ENCODE assay signal across 8 cellular contexts in genomic region chr1:41811051-41811795, GRCh38.
DNase-seq lines count a peak whose midpoint lies in the region; ATAC-seq and TF ChIP-seq lines count a peak whose summit lies in the region.

No MANE protein-coding gene starts in this region.

- CTCF ChIA-PET in SK-N-SH (lab: Yijun Ruan, JAX) = interaction anchor here (1.0 to 2.1 kb wide), 19 partner anchors 9 to 514 kb away, joined by 3 to 9 read pairs (median 4); partner anchors contain the start of gene HIVEP3

- no peak overlapping the region for H4K12ac ChIP-seq in trophoblast cell (ENCODE audit: low read depth, low read length)

- H3K23ac ChIP-seq in trophoblast cell (ENCODE audit: low read length) = no peak overlapping the region

- H3K27ac ChIP-seq in trophoblast cell (ENCODE audit: low read depth, low read length) (no peak overlapping the region), SK-N-SH (ENCODE audit: low read depth in 2 of 2, low read length in 1 of 2) (no peak overlapping the region)

- H3K36me3 ChIP-seq in trophoblast cell (ENCODE audit: control insufficient read depth in 1 of 2, insufficient read depth in 2 of 2, low read length in 2 of 2) (no peaks in the 10 kb centered on the region), SK-N-SH (replicated peaks in 1 of 2; ENCODE audit: control insufficient read depth in 1 of 2, insufficient read depth in 2 of 2, low read length in 1 of 2) (no peaks in the 10 kb centered on the region)

- no peak overlapping the region for H2AFZ ChIP-seq in trophoblast cell (ENCODE audit: insufficient read depth, low read length, poor library complexity)
- H2AFZ ChIP-seq in SK-N-SH (ENCODE audit: low read depth) = no peak overlapping the region

- H4K8ac ChIP-seq in trophoblast cell (ENCODE audit: low read depth, low read length) = no peak overlapping the region

- no peak for TF ChIP-seq POLR2A in GM18505 (IDR thresholded peaks at IDR 0.05; ENCODE audit: borderline replicate concordance, extremely low read depth, insufficient read depth, insufficient read length)

- no peaks in the 10 kb centered on the region for H3K79me2 ChIP-seq in trophoblast cell (ENCODE audit: control insufficient read depth, insufficient read depth, low read length, poor library complexity)
- no peaks in the 10 kb centered on the region for H3K79me2 ChIP-seq in SK-N-SH (ENCODE audit: insufficient read depth)

- POLR2A ChIA-PET in SK-N-SH (lab: Yijun Ruan, JAX) = no interaction called here

- H3K9ac ChIP-seq in trophoblast cell (ENCODE audit: low read length) (no peak overlapping the region), SK-N-SH (no peak overlapping the region)

- H3K4me3 ChIP-seq in trophoblast cell (ENCODE audit: low read depth, low read length) = no peak overlapping the region
- no peak overlapping the region for H3K4me3 ChIP-seq in SK-N-SH (ENCODE audit: low read depth in 2 of 2, low read length in 1 of 2)

- TF ChIP-seq CTCF in SK-N-SH (IDR thresholded peaks at IDR 0.05) = no peak

- no peak overlapping the region for H2BK120ac ChIP-seq in trophoblast cell (ENCODE audit: insufficient read depth, low read length, poor library complexity)

- H3K27me3 ChIP-seq in trophoblast cell (ENCODE audit: insufficient read depth, low read length) (no peaks in the 10 kb centered on the region), SK-N-SH (ENCODE audit: insufficient read depth) (no peaks in the 10 kb centered on the region)

- H3K4me2 ChIP-seq in trophoblast cell (ENCODE audit: low read length) (no peak overlapping the region), SK-N-SH (no peak overlapping the region)

- peak overlapping the region; percentile 68 for H2BK12ac ChIP-seq in trophoblast cell (ENCODE audit: low read length)

- no peaks in the 10 kb centered on the region for H3K9me2 ChIP-seq in SK-N-SH

- H4K20me1 ChIP-seq in SK-N-SH (ENCODE audit: insufficient read depth) = no peaks in the 10 kb centered on the region

- no peak overlapping the region for H4K91ac ChIP-seq in trophoblast cell (ENCODE audit: low read depth, low read length)

- peak; percentile 88 for DNase-seq in Daoy (ENCODE audit: low read depth)
- peak; percentile 64 for DNase-seq in NOMO-1 treated with DMSO at 0.1 percent for 48 hours (lab: John Stamatoyannopoulos, UW; ENCODE audit: unreplicated experiment)
- DNase-seq in activated T-cell treated with anti-CD3 and anti-CD28 coated beads, Interleukin-2, amount 50 U/mL, for 48 hours = peak; percentile 62 to 73
- peak in 1 of 2 donors; percentile 14 for DNase-seq in trophoblast cell
- DNase-seq in SK-N-SH = no peak
- no peak for DNase-seq in islet precursor cell

- H3K4ac ChIP-seq in trophoblast cell (ENCODE audit: low read depth, low read length) = no peak overlapping the region

- H3K18ac ChIP-seq in trophoblast cell (ENCODE audit: low read length) = no peak overlapping the region

- TF ChIP-seq RAD21 in SK-N-SH (IDR thresholded peaks at IDR 0.05; ENCODE audit: low read length) = no peak

- H3K9me3 ChIP-seq in trophoblast cell (ENCODE audit: insufficient read depth, low read depth, low read length) (no peaks in the 10 kb centered on the region), SK-N-SH (no peaks in the 10 kb centered on the region)

- no CpG with 5 or more reads among the region's 7 CpGs for WGBS in trophoblast cell (ENCODE audit: extremely low coverage, insufficient coverage, insufficient read length)
- 69% methylated on average over 7 of the region's 7 CpGs for WGBS in SK-N-SH (ENCODE audit: low lambda C conversion rate)

- H2BK5ac ChIP-seq in trophoblast cell (ENCODE audit: low read depth, low read length, poor library complexity) = no peak overlapping the region

- no peak overlapping the region for H3K14ac ChIP-seq in trophoblast cell (ENCODE audit: low read length)

- no peak overlapping the region for H2AK5ac ChIP-seq in trophoblast cell (ENCODE audit: low read length)

- H3K4me1 ChIP-seq in trophoblast cell (ENCODE audit: control insufficient read depth in 1 of 2, insufficient read depth in 2 of 2, low read length in 2 of 2) (peaks cover 0 to 9% of the 10 kb centered on the region in 2 experiments), SK-N-SH (ENCODE audit: control insufficient read depth in 1 of 2, insufficient read depth in 2 of 2, low read depth in 1 of 2, low read length in 1 of 2) (peaks cover 0 to 16% of the 10 kb centered on the region in 2 experiments; a peak in 1 of 4 replicates)

- no peak for ATAC-seq in GM18505 (IDR thresholded peaks at IDR 0.05; ENCODE audit: unreplicated experiment)
- no peak for ATAC-seq in SK-N-SH treated with all-trans-retinoic acid at 6 μM for 48 hours

- no peak for TF ChIP-seq EP300 in SK-N-SH (IDR thresholded peaks at IDR 0.05; ENCODE audit: borderline replicate concordance in 1 of 2, low read depth in 1 of 2, low read length in 1 of 2)

- H3F3A ChIP-seq in SK-N-SH (replicated peaks; ENCODE audit: insufficient read depth) = no peaks in the 10 kb centered on the region

- peaks cover 3% of the 10 kb centered on the region for H3K79me1 ChIP-seq in trophoblast cell (ENCODE audit: low read length)

TF ChIP-seq in SK-N-SH, 30 proteins besides CTCF, POLR2A, EP300 and RAD21 (continues in another document):
- TF ChIP-seq FOSL2 (IDR thresholded peaks at IDR 0.05; ENCODE audit: borderline replicate concordance, low read depth) = no peak
- TF ChIP-seq RFX5 (IDR thresholded peaks at IDR 0.05; ENCODE audit: low read length) = no peak
- TF ChIP-seq TEAD4 (IDR thresholded peaks at IDR 0.05; ENCODE audit: borderline replicate concordance, insufficient read depth) = no peak
- TF ChIP-seq USF2 (IDR thresholded peaks at IDR 0.05; ENCODE audit: borderline replicate concordance, low read depth, low read length) = no peak
- TF ChIP-seq RCOR1 (IDR thresholded peaks at IDR 0.05; ENCODE audit: low read length) = no peak
- no peak for TF ChIP-seq FOXJ3 (CRISPR knock-in tag; IDR thresholded peaks at IDR 0.05)
- TF ChIP-seq PBX3 (IDR thresholded peaks at IDR 0.05) = no peak
- TF ChIP-seq GABPA (IDR thresholded peaks at IDR 0.05; ENCODE audit: low read depth) = no peak
- TF ChIP-seq RXRA (IDR thresholded peaks at IDR 0.05; ENCODE audit: borderline replicate concordance, low read depth) = no peak

TF ChIP-seq in SK-N-SH treated with all-trans-retinoic acid at 6 μM for 48 hours, 23 proteins besides CTCF, POLR2A, EP300 and RAD21:
- TF ChIP-seq RARB (CRISPR knock-in tag; IDR thresholded peaks at IDR 0.05) = no peak
- no peak for TF ChIP-seq CREB5 (CRISPR knock-in tag; IDR thresholded peaks at IDR 0.05; ENCODE audit: low read depth)

Comparison
In these comparisons a context has a peak if more than half of its experiments do, and no peak if none do; other contexts are left out.
1. DNase-seq: peak in Daoy (single experiment), NOMO-1 treated with DMSO at 0.1 percent for 48 hours (single experiment) and activated T-cell treated with anti-CD3 and anti-CD28 coated beads, Interleukin-2, amount 50 U/mL, for 48 hours (2 of 2); none in SK-N-SH (single experiment) and islet precursor cell (single experiment).